In the genomic region with DNA sequence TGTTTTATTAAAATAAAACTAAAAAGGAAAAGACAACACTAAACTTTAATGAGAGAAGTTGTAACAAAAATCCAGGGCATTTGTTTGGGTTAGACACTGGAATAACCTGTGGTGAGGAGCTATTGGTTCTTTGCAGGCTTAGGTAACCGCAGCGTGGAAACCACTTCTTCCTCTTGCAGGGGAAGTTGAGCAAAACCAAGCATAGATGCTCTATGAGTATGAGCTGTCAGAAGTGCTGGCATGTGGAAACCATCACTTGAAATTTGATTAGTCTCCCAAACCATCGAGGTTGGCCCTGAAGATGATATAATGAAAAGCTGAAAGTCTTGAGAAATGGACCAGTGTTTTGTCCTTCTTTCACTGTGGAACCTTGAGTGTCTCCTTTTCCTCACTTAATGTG, we compare ENCODE assay signal across 13 cellular contexts.
DNase-seq lines count a peak whose midpoint lies in the region; ATAC-seq lines count a peak whose summit lies in the region.
"Had no signal": no experiment of that assay in that cellular context is flagged by ENCODE, and none has a peak within 500 bp of the region (broad histone marks: within the 10 kb centered on the region; RNA-seq: fewer than 3 reads in every experiment).

No MANE protein-coding gene starts in this region.

- CTCF ChIA-PET in activated CD4-positive, alpha-beta T cell treated with anti-CD3 and anti-CD28 coated beads for 36 hours (lab: Charles Lee): interaction anchor here (1.1 to 1.5 kb wide), 2 partner anchors 9 to 73 kb away, joined by 3 to 5 read pairs; no protein-coding TSS in a partner anchor

- peaks cover 11% of the 10 kb centered on the region for H3K4me1 Mint-ChIP-seq in activated CD4-positive, alpha-beta T cell treated with anti-CD3 and anti-CD28 coated beads for 36 hours

- DNase-seq in activated CD4-positive, alpha-beta T cell treated with anti-CD3 and anti-CD28 coated beads for 36 hours: peak; percentile 72
- no peak for DNase-seq in activated CD4-positive, alpha-beta T cell treated with anti-CD3 and anti-CD28 coated beads, Interleukin-2, amount 50 U/mL, for 1 hour
- DNase-seq in SK-N-DZ (ENCODE audit: low spot score): peak; percentile 72
- peak; percentile 24 for DNase-seq in renal cortical epithelial cell (ENCODE audit: low read depth)
- no peak for DNase-seq in HuH-7 (ENCODE audit: low spot score)
- DNase-seq in iPS-NIHi11 (ENCODE audit: low spot score): no peak
- DNase-seq in NCI-H82 treated with DMSO at 0.1 percent for 48 hours (lab: John Stamatoyannopoulos, UW; ENCODE audit: unreplicated experiment): no peak
- DNase-seq: IMR-90, NCI-H748 treated with DMSO at 0.1 percent for 48 hours had no signal

- POLR2A ChIA-PET in activated CD4-positive, alpha-beta T cell treated with anti-CD3 and anti-CD28 coated beads for 36 hours (lab: Charles Lee): no interaction called here

- H3K27me3 Mint-ChIP-seq in activated CD4-positive, alpha-beta T cell treated with anti-CD3 and anti-CD28 coated beads for 36 hours: no peaks in the 10 kb centered on the region

- no peaks in the 10 kb centered on the region for H3K36me3 Mint-ChIP-seq in activated CD4-positive, alpha-beta T cell treated with anti-CD3 and anti-CD28 coated beads for 36 hours (ENCODE audit: low read depth)
- H3K36me3 Mint-ChIP-seq: brain had no signal

- no peak overlapping the region for H3K27ac Mint-ChIP-seq in activated CD4-positive, alpha-beta T cell treated with anti-CD3 and anti-CD28 coated beads for 36 hours
- H3K27ac Mint-ChIP-seq: brain, GM23338 had no signal

- intact Hi-C loops in activated CD4-positive, alpha-beta T cell treated with anti-CD3 and anti-CD28 coated beads for 36 hours (cut with DNase I, micrococcal nuclease): no loop called here

- no peak overlapping the region for H3K4me3 Mint-ChIP-seq in activated CD4-positive, alpha-beta T cell treated with anti-CD3 and anti-CD28 coated beads for 36 hours
- H3K4me3 Mint-ChIP-seq: brain, GM23338 had no signal

- no peaks in the 10 kb centered on the region for H3K9me3 Mint-ChIP-seq in activated CD4-positive, alpha-beta T cell treated with anti-CD3 and anti-CD28 coated beads for 36 hours (ENCODE audit: low read depth)
- H3K9me3 Mint-ChIP-seq: brain, GM23338 had no signal

- peak; percentile 82 for ATAC-seq in activated CD4-positive, alpha-beta T cell treated with anti-CD3 and anti-CD28 coated beads for 36 hours
- ATAC-seq in HG02623 (IDR thresholded peaks at IDR 0.05; ENCODE audit: unreplicated experiment): peak; percentile 64
- ATAC-seq: A549, GM23338 had no signal

Comparison
In these comparisons a context has a peak if more than half of its experiments do, and no peak if none do; other contexts are left out.
1. DNase-seq: peak in activated CD4-positive, alpha-beta T cell treated with anti-CD3 and anti-CD28 coated beads for 36 hours (single experiment), SK-N-DZ (single experiment) and renal cortical epithelial cell (single experiment); none in activated CD4-positive, alpha-beta T cell treated with anti-CD3 and anti-CD28 coated beads, Interleukin-2, amount 50 U/mL, for 1 hour (single experiment), HuH-7 (single experiment), iPS-NIHi11 (single experiment) and NCI-H82 treated with DMSO at 0.1 percent for 48 hours (single experiment).